ENCODE assay signal across 20 cellular contexts in the genomic region with DNA sequence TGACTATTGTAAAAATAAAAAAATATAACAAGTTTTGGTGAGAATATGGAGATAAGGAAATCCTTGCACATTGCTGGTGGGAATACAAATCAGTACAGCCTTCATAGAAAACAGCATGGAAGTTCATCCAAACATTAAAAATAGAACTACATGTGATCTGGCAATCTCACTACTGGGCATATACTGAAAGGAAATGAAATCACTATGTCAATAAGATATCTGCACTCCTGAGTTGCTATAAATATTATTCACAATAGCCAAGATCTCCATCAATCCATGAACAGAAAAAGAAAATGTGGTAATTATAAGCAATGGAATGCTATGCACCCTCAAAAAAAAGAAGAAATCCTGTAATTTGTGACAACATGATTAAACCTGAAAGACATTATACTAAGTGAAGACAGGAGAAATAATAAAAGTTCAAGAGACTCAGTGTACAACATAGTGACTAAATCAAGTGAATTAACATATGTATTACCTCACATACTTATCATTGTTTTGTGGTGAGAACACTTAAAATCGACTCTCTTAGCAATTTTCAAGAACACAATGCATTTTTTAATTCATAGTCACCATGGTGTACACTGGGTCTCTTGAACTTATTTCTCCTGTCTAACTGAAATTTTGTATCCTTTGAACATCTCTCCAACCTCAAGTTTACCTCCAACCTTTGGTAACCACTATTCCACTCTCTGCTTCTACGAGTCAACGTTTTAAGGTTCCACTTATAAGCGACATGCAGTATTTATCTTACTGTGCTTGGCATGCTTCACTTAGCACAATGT.
DNase-seq lines count a peak whose midpoint lies in the region; ATAC-seq, FAIRE-seq and TF ChIP-seq lines count a peak whose summit lies in the region.
"Had no signal": no experiment of that assay in that cellular context is flagged by ENCODE, and none has a peak within 500 bp of the region (broad histone marks: within the 10 kb centered on the region; RNA-seq: fewer than 3 reads in every experiment).

No MANE protein-coding gene starts in this region.

- H2AFZ ChIP-seq in HCT116 (ENCODE audit: low read depth, low read length, poor library complexity, severe bottlenecking) (peak overlapping the region; percentile 23), H1 (ENCODE audit: low read length) (no peak overlapping the region)

- intact Hi-C loops in HCT116 (cut with micrococcal nuclease): no loop called here
- intact Hi-C loops in lower leg skin (cut with DNase I; ENCODE audit: low total_unique reads): no loop called here
- intact Hi-C loops in tibial artery (cut with DNase I; ENCODE audit: low total_unique reads): no loop called here

- H4K8ac ChIP-seq in H1 (ENCODE audit: extremely low read depth, insufficient read depth, low read length): no peak overlapping the region

- H3K9ac ChIP-seq in HCT116 (ENCODE audit: low read length) (no peak overlapping the region), H1 (replicated peaks in 1 of 4; ENCODE audit: extremely low read depth in 1 of 4, low read depth in 3 of 4, low read length in 3 of 4) (no peak overlapping the region)

- TF ChIP-seq POLR2A in HCT116 (IDR thresholded peaks at IDR 0.05; ENCODE audit: borderline replicate concordance, extremely low read depth, insufficient read depth, insufficient read length) (no peak), H1 (IDR thresholded peaks at IDR 0.05; ENCODE audit: control extremely low read depth in 1 of 2, low read depth in 2 of 2, low read length in 2 of 2) (no peak), lower leg skin (IDR thresholded peaks at IDR 0.05) (no peak)

- no peak overlapping the region for H3K18ac ChIP-seq in H1 (ENCODE audit: extremely low read depth, low read length)

- H3K27me3 ChIP-seq in HCT116 (ENCODE audit: insufficient read depth, low read length) (no peaks in the 10 kb centered on the region), RWPE2 (ENCODE audit: insufficient read depth, poor library complexity, severe bottlenecking) (no peaks in the 10 kb centered on the region), H1 (replicated peaks in 1 of 4; ENCODE audit: control insufficient read depth in 3 of 4, extremely low read depth in 1 of 4, insufficient read depth in 3 of 4, low read length in 3 of 4) (no peaks in the 10 kb centered on the region), tibial artery (no peaks in the 10 kb centered on the region)
- H3K27me3 ChIP-seq: right lobe of liver, transverse colon had no signal

- H2BK120ac ChIP-seq in H1 (replicated peaks; ENCODE audit: low read depth, low read length): no peak overlapping the region

- CTCF ChIA-PET in HCT116 (lab: Charles Lee): no interaction called here
- CTCF ChIA-PET in H1 (lab: Charles Lee; ENCODE audit: partially characterized antibody): no interaction called here

- no peak overlapping the region for H3K14ac ChIP-seq in H1 (ENCODE audit: insufficient read length)

- H2AK5ac ChIP-seq in H1 (ENCODE audit: low read depth, low read length): no peak overlapping the region

- no peak for FAIRE-seq in H1 (lab: Jason Lieb, UNC)

- no peaks in the 10 kb centered on the region for H3K9me2 ChIP-seq in HCT116 (ENCODE audit: insufficient read depth)

- POLR2A ChIA-PET in HCT116 (lab: Charles Lee): no interaction called here
- POLR2A ChIA-PET in H1 (lab: Charles Lee; ENCODE audit: partially characterized antibody): no interaction called here

- no peak overlapping the region for H2BK20ac ChIP-seq in H1 (ENCODE audit: low read length)

- no peak overlapping the region for H3K56ac ChIP-seq in H1 (replicated peaks; ENCODE audit: insufficient read length, low read depth, low read length)

- no peaks in the 10 kb centered on the region for H3K79me2 ChIP-seq in HCT116 (ENCODE audit: insufficient read depth, low read length)
- H3K79me2 ChIP-seq in H1 (ENCODE audit: control insufficient read depth in 1 of 2, insufficient read depth in 2 of 2, low read length in 2 of 2): no peaks in the 10 kb centered on the region

- no peaks in the 10 kb centered on the region for H3K79me1 ChIP-seq in H1 (ENCODE audit: low read depth, low read length)

- no peak for ATAC-seq in HCT116
- peak; percentile 94 for ATAC-seq in RWPE2 (ENCODE audit: low read depth)
- no peak for ATAC-seq in GM18858 (IDR thresholded peaks at IDR 0.05; ENCODE audit: unreplicated experiment)
- ATAC-seq: activated T-cell treated with anti-CD3 and anti-CD28 coated beads, Interleukin-2, amount 50 U/mL, for 72 hours; esophagus mucosa; left cardiac atrium; naive thymus-derived CD4-positive, alpha-beta T cell; right lobe of liver; stimulated activated naive CD8-positive, alpha-beta T cell treated with anti-CD3 and anti-CD28 coated beads, Interleukin-15, amount 100 ng/mL, for 72 hours had no signal

- H2BK5ac ChIP-seq in H1 (ENCODE audit: low read depth, low read length): no peak overlapping the region

- no peak overlapping the region for H3K4me2 ChIP-seq in HCT116 (ENCODE audit: low read length)
- H3K4me2 ChIP-seq in H1 (ENCODE audit: insufficient read depth in 1 of 2, low read depth in 2 of 2, low read length in 2 of 2): no peak overlapping the region

- no peak overlapping the region for H2BK12ac ChIP-seq in H1 (ENCODE audit: low read depth, low read length)

- H3K9me3 ChIP-seq in HCT116 (ENCODE audit: control insufficient read depth in 1 of 2, insufficient read depth in 1 of 2, low read depth in 1 of 2, low read length in 2 of 2) (no peaks in the 10 kb centered on the region), RWPE2 (ENCODE audit: severe bottlenecking) (no peaks in the 10 kb centered on the region), H1 (ENCODE audit: insufficient read depth in 2 of 2, low read depth in 1 of 2, low read length in 1 of 2) (no peaks in the 10 kb centered on the region), tibial artery (no peaks in the 10 kb centered on the region)
- H3K9me3 ChIP-seq: right lobe of liver, transverse colon had no signal

- H4K20me1 ChIP-seq in HCT116 (ENCODE audit: insufficient read depth) (no peaks in the 10 kb centered on the region; the same call in 1 of the 2 replicates), H1 (replicated peaks in 1 of 2; ENCODE audit: control insufficient read depth in 1 of 2, insufficient read depth in 2 of 2, low read length in 2 of 2) (no peaks in the 10 kb centered on the region)

- H3K4ac ChIP-seq in H1 (replicated peaks; ENCODE audit: insufficient read length, low read depth, low read length): no peak overlapping the region

- H3K36me3 ChIP-seq in HCT116 (ENCODE audit: control insufficient read depth in 1 of 2, insufficient read depth in 2 of 2, low read length in 2 of 2) (no peaks in the 10 kb centered on the region), RWPE2 (ENCODE audit: low read depth) (no peaks in the 10 kb centered on the region), H1 (ENCODE audit: control insufficient read depth in 2 of 4, insufficient read depth in 4 of 4, low read length in 3 of 4) (no peaks in the 10 kb centered on the region), tibial artery (no peaks in the 10 kb centered on the region)
- H3K36me3 ChIP-seq: right lobe of liver, transverse colon had no signal

- no peak overlapping the region for H3K27ac ChIP-seq in HCT116 (ENCODE audit: low read depth, low read length)
- peak overlapping the region; percentile 76 for H3K27ac ChIP-seq in RWPE2 (ENCODE audit: poor library complexity, severe bottlenecking)
- H3K27ac ChIP-seq in H1 (ENCODE audit: low read depth, low read length): no peak overlapping the region
- H3K27ac ChIP-seq in tibial artery: no peak overlapping the region
- H3K27ac ChIP-seq: right lobe of liver, transverse colon had no signal

- H2BK15ac ChIP-seq in H1 (ENCODE audit: low read length): no peak overlapping the region

- BruUV-seq in HCT116 (replicated peaks; lab: Mats Ljungman, UMichigan): no TSS peak

- TF ChIP-seq EP300 in H1 (IDR thresholded peaks at IDR 0.05; ENCODE audit: borderline replicate concordance in 1 of 2, low read depth in 2 of 2, low read length in 2 of 2): no peak

- no peak for TF ChIP-seq RAD21 in HCT116 (IDR thresholded peaks at IDR 0.05; ENCODE audit: low read depth)
- TF ChIP-seq RAD21 in H1 (IDR thresholded peaks at IDR 0.05 in 1 of 2, conservative IDR thresholded peaks at IDR 0.05 in 1 of 2; ENCODE audit: low read depth in 2 of 2, low read length in 2 of 2): no peak

- DNase-seq in HCT116 (ENCODE audit: low read depth, low spot score) (no peak), RWPE2 (ENCODE audit: low spot score) (no peak), H1 (ENCODE audit: low read depth in 1 of 2, low spot score in 2 of 2) (no peak), renal cortical epithelial cell (ENCODE audit: low read depth) (peak; percentile 46), HT-29 (ENCODE audit: low spot score) (no peak), lower leg skin (ENCODE audit: low spot score in 2 of 2) (no peak), tibial artery (no peak)
- DNase-seq: activated CD4-positive, alpha-beta T cell treated with anti-CD3 and anti-CD28 coated beads for 4 hours; activated naive CD4-positive, alpha-beta T cell treated with anti-CD3 and anti-CD28 coated beads, Interleukin-2, amount 10 ng/mL, durations not matched to agents 7 days and 5 days; activated T-cell treated with anti-CD3 and anti-CD28 coated beads, Interleukin-2, amount 50 U/mL, for 72 hours; cerebellar nuclear complex; KG1; left cardiac atrium; naive thymus-derived CD4-positive, alpha-beta T cell; right lobe of liver; Right ventricle myocardium superior; stimulated activated naive CD8-positive, alpha-beta T cell treated with anti-CD3 and anti-CD28 coated beads, Interleukin-15, amount 100 ng/mL, for 72 hours; transverse colon had no signal

- 81% methylated on average over 4 of the region's 4 CpGs; no CpG with 5 or more reads in 1 of the 2 experiments for WGBS in H1 (ENCODE audit: extremely low coverage in 1 of 2, insufficient coverage in 1 of 2, insufficient read length in 1 of 2, insufficient replicate concordance in 2 of 2, low coverage in 1 of 2, low lambda C conversion rate in 2 of 2, missing lambda C conversion rate in 1 of 2), 2 experiments
- 79% methylated on average over 4 of the region's 4 CpGs for WGBS in lower leg skin, 2 donors

- RAD21 ChIA-PET in HCT116 (lab: Charles Lee; ENCODE audit: low non-redundant PET in 1 of 2, low total read pairs in 2 of 2, uncharacterized antibody in 2 of 2, unreplicated experiment in 2 of 2): no interaction called here

- H4K5ac ChIP-seq in H1 (ENCODE audit: insufficient read length, low read depth, low read length): no peak overlapping the region

- H3K23ac ChIP-seq in H1 (ENCODE audit: insufficient read length): peak overlapping the region; percentile 52

- H3K4me1 ChIP-seq in HCT116 (ENCODE audit: control insufficient read depth in 1 of 2, insufficient read depth in 2 of 2, low read length in 2 of 2) (no peaks in the 10 kb centered on the region), RWPE2 (ENCODE audit: insufficient read depth, poor library complexity, severe bottlenecking) (peaks cover 15% of the 10 kb centered on the region), H1 (replicated peaks in 1 of 4; ENCODE audit: control insufficient read depth in 3 of 4, insufficient read depth in 4 of 4, low read length in 3 of 4) (peaks cover 0 to 6% (median 3%) of the 10 kb centered on the region in 4 experiments; a peak in 4 of 7 replicates), tibial artery (no peaks in the 10 kb centered on the region)
- H3K4me1 ChIP-seq: right lobe of liver, transverse colon had no signal

- H3K4me3 ChIP-seq in HCT116 (replicated peaks in 1 of 2; ENCODE audit: low read depth in 1 of 2, low read length in 2 of 2) (no peak overlapping the region), RWPE2 (ENCODE audit: severe bottlenecking) (no peak overlapping the region), H1 (ENCODE audit: extremely low read depth in 1 of 4, insufficient read depth in 2 of 4, low read depth in 3 of 4, low read length in 4 of 4) (no peak overlapping the region), lower leg skin (ENCODE audit: low read depth, poor library complexity, severe bottlenecking) (no peak overlapping the region), tibial artery (no peak overlapping the region)
- H3K4me3 ChIP-seq: right lobe of liver, transverse colon had no signal

- no peak for TF ChIP-seq CTCF in HCT116 (IDR thresholded peaks at IDR 0.05 in 2 of 3, conservative IDR thresholded peaks at IDR 0.05 in 1 of 3; ENCODE audit: borderline replicate concordance in 1 of 3, insufficient read depth in 1 of 3, low read depth in 2 of 3, low read length in 2 of 3)
- no peak for TF ChIP-seq CTCF in RWPE2 (IDR thresholded peaks at IDR 0.05; ENCODE audit: poor library complexity, severe bottlenecking)
- no peak for TF ChIP-seq CTCF in H1 (IDR thresholded peaks at IDR 0.05; ENCODE audit: control extremely low read depth in 1 of 3, insufficient read depth in 1 of 3, low read depth in 1 of 3, low read length in 3 of 3)
- no peak for TF ChIP-seq CTCF in lower leg skin (IDR thresholded peaks at IDR 0.05)
- TF ChIP-seq CTCF in tibial artery (IDR thresholded peaks at IDR 0.05): no peak

- H3K23me2 ChIP-seq in H1 (ENCODE audit: low read depth, low read length): no peaks in the 10 kb centered on the region

- H4K91ac ChIP-seq in H1 (replicated peaks; ENCODE audit: insufficient read length, low read length): no peak overlapping the region
